9 cellular contexts compared by ENCODE assay signal in genomic region chr2:157897106-157897971, GRCh38. TPM values are rescaled to one million over a fixed set of nuclear protein-coding genes. Genes with fewer than 3 reads are reported as not detected.
DNase-seq lines count a peak whose midpoint lies in the region; ATAC-seq lines count a peak whose summit lies in the region.
"Had no signal": no experiment of that assay in that cellular context is flagged by ENCODE, and none has a peak within 500 bp of the region (broad histone marks: within the 10 kb centered on the region; RNA-seq: fewer than 3 reads in every experiment).

No MANE protein-coding gene starts in this region.

- H3K27me3 Mint-ChIP-seq in T-helper 1 cell treated with Interleukin-12 subunit alpha and Interleukin-12 subunit beta and Interleukin-4 antibody, amounts not matched to agents 30 μg/mL and 1 μg/mL, for 36 hours (ENCODE audit: low read depth) = no peaks in the 10 kb centered on the region
- H3K27me3 Mint-ChIP-seq in memory B cell = no peaks in the 10 kb centered on the region

- peak in 1 of 2 donors; percentile 9 for DNase-seq in memory B cell (ENCODE audit: low spot score in 2 of 2)
- DNase-seq in glomerular visceral epithelial cell (ENCODE audit: extremely low spot score) = no peak
- no peak for DNase-seq in Karpas-422
- no peak for DNase-seq in DMS153 (lab: John Stamatoyannopoulos, UW)
- DNase-seq in NCI-H2196 (lab: John Stamatoyannopoulos, UW; ENCODE audit: unreplicated experiment) = no peak
- DNase-seq: NCI-H82 had no signal

- H3K27ac Mint-ChIP-seq in T-helper 1 cell treated with Interleukin-12 subunit alpha and Interleukin-12 subunit beta and Interleukin-4 antibody, amounts not matched to agents 30 μg/mL and 1 μg/mL, for 36 hours = peak overlapping the region; percentile 98
- peak overlapping the region; percentile 94 for H3K27ac Mint-ChIP-seq in memory B cell

- H3K27me3 ChIP-seq in Karpas-422 (ENCODE audit: low read length) = no peaks in the 10 kb centered on the region

- no peak overlapping the region for H2AFZ ChIP-seq in Karpas-422 (ENCODE audit: low read length)

- H3K4me1 ChIP-seq in Karpas-422 (ENCODE audit: low read length) = no peaks in the 10 kb centered on the region

- H3K4me3 ChIP-seq in Karpas-422 (ENCODE audit: low read length) = no peak overlapping the region

- H3K9ac ChIP-seq in Karpas-422 (ENCODE audit: low read length) = no peak overlapping the region

- peaks cover 73% of the 10 kb centered on the region for H3K4me1 Mint-ChIP-seq in T-helper 1 cell treated with Interleukin-12 subunit alpha and Interleukin-12 subunit beta and Interleukin-4 antibody, amounts not matched to agents 30 μg/mL and 1 μg/mL, for 36 hours (ENCODE audit: low read depth)
- peaks cover 32% of the 10 kb centered on the region for H3K4me1 Mint-ChIP-seq in memory B cell

- no peaks in the 10 kb centered on the region for H3K79me2 ChIP-seq in Karpas-422 (ENCODE audit: low read length)

- no peaks in the 10 kb centered on the region for H3K9me3 Mint-ChIP-seq in T-helper 1 cell treated with Interleukin-12 subunit alpha and Interleukin-12 subunit beta and Interleukin-4 antibody, amounts not matched to agents 30 μg/mL and 1 μg/mL, for 36 hours
- H3K9me3 Mint-ChIP-seq in memory B cell = peaks cover 2% of the 10 kb centered on the region

- ATAC-seq in GM18520 (IDR thresholded peaks at IDR 0.05; ENCODE audit: unreplicated experiment) = peak; percentile 27
- peak; percentile 57 for ATAC-seq in HG02885 (IDR thresholded peaks at IDR 0.05; ENCODE audit: poor library complexity, unreplicated experiment)
- peak; percentile 85 for ATAC-seq in memory B cell (ENCODE audit: low read depth)

- H3K36me3 ChIP-seq in Karpas-422 (ENCODE audit: insufficient read depth, low read length) = no peaks in the 10 kb centered on the region

- H3K36me3 Mint-ChIP-seq in T-helper 1 cell treated with Interleukin-12 subunit alpha and Interleukin-12 subunit beta and Interleukin-4 antibody, amounts not matched to agents 30 μg/mL and 1 μg/mL, for 36 hours (ENCODE audit: low read depth) = peaks cover 2% of the 10 kb centered on the region
- peaks cover 2% of the 10 kb centered on the region for H3K36me3 Mint-ChIP-seq in memory B cell

- H4K20me1 ChIP-seq in Karpas-422 (ENCODE audit: insufficient read depth, low read depth, low read length) = no peaks in the 10 kb centered on the region

- H3K27ac ChIP-seq in Karpas-422 (ENCODE audit: low read length) = no peak overlapping the region

- no peaks in the 10 kb centered on the region for H3K9me3 ChIP-seq in Karpas-422 (ENCODE audit: low read length)

- H3K4me2 ChIP-seq in Karpas-422 (ENCODE audit: low read depth, low read length, poor library complexity, severe bottlenecking) = no peak overlapping the region

- H3K9me2 ChIP-seq in Karpas-422 (replicated peaks; ENCODE audit: insufficient read depth, low read length) = no peaks in the 10 kb centered on the region

- H3K4me3 Mint-ChIP-seq in T-helper 1 cell treated with Interleukin-12 subunit alpha and Interleukin-12 subunit beta and Interleukin-4 antibody, amounts not matched to agents 30 μg/mL and 1 μg/mL, for 36 hours = peak overlapping the region; percentile 85
- H3K4me3 Mint-ChIP-seq in memory B cell = peak overlapping the region; percentile 92

RNA-seq across cellular contexts. Expression of gene ACVR1, which starts 21.2 kb away (rescaled TPM):
- total RNA-seq in Karpas-422 (2014; rRNA removed; shearing (Covaris generic); ENCODE audit: low replicate concordance) = 0.07 and 0.22 TPM in 2 replicates

Comparison
In these comparisons a context has a peak if more than half of its experiments do, and no peak if none do; other contexts are left out.
1. ATAC-seq: peak in every context shown above with its lines; median percentile 85 in memory B cell; 57 in HG02885; 27 in GM18520.